12 cellular contexts compared by ENCODE assay signal in genomic region chr7:118245267-118246040, GRCh38. TPM values are rescaled to one million over a fixed set of nuclear protein-coding genes. Genes with fewer than 3 reads are reported as not detected.
DNase-seq lines count a peak whose midpoint lies in the region; ATAC-seq and TF ChIP-seq lines count a peak whose summit lies in the region.
"Had no signal": no experiment of that assay in that cellular context is flagged by ENCODE, and none has a peak within 500 bp of the region (broad histone marks: within the 10 kb centered on the region; RNA-seq: fewer than 3 reads in every experiment).

No MANE protein-coding gene starts in this region.

- no peaks in the 10 kb centered on the region for H3K4me1 ChIP-seq in sigmoid colon
- H3K4me1 ChIP-seq: transverse colon had no signal

- WGBS in sigmoid colon, 2 donors = 60% methylated on average over 2 of the region's 2 CpGs

- H3K27ac Mint-ChIP-seq in effector memory CD8-positive, alpha-beta T cell = no peak overlapping the region
- H3K27ac Mint-ChIP-seq: activated naive CD4-positive, alpha-beta T cell treated with anti-CD3 and anti-CD28 coated beads for 36 hours had no signal

- H3K27ac ChIP-seq in sigmoid colon = no peak overlapping the region
- H3K27ac ChIP-seq: transverse colon had no signal

- ATAC-seq in GM19023 (IDR thresholded peaks at IDR 0.05; ENCODE audit: unreplicated experiment) = peak; percentile 78
- peak; percentile 61 for ATAC-seq in HG02623 (IDR thresholded peaks at IDR 0.05; ENCODE audit: unreplicated experiment)
- ATAC-seq in HG03521 (IDR thresholded peaks at IDR 0.05; ENCODE audit: unreplicated experiment) = peak; percentile 60
- no peak for ATAC-seq in effector memory CD8-positive, alpha-beta T cell (replicated peaks)

- intact Hi-C loops in sigmoid colon (cut with DNase I) = no loop called here
- intact Hi-C loops in cardiac septum (cut with DNase I) = no loop called here

- no peaks in the 10 kb centered on the region for H3K9me3 ChIP-seq in sigmoid colon
- H3K9me3 ChIP-seq: transverse colon had no signal

- no peaks in the 10 kb centered on the region for H3K9me3 Mint-ChIP-seq in effector memory CD8-positive, alpha-beta T cell
- H3K9me3 Mint-ChIP-seq: activated naive CD4-positive, alpha-beta T cell treated with anti-CD3 and anti-CD28 coated beads for 36 hours had no signal

- no peaks in the 10 kb centered on the region for H3K36me3 Mint-ChIP-seq in effector memory CD8-positive, alpha-beta T cell (ENCODE audit: insufficient read depth)

- no peaks in the 10 kb centered on the region for H3K27me3 Mint-ChIP-seq in effector memory CD8-positive, alpha-beta T cell

- H3K36me3 ChIP-seq in sigmoid colon = no peaks in the 10 kb centered on the region
- H3K36me3 ChIP-seq: transverse colon had no signal

- no peak overlapping the region for H3K4me3 ChIP-seq in sigmoid colon
- H3K4me3 ChIP-seq: transverse colon had no signal

- no peak for TF ChIP-seq CTCF in sigmoid colon (IDR thresholded peaks at IDR 0.05)

- no peak for TF ChIP-seq POLR2A in sigmoid colon (IDR thresholded peaks at IDR 0.05)

- H3K27me3 ChIP-seq in sigmoid colon = no peaks in the 10 kb centered on the region
- H3K27me3 ChIP-seq: transverse colon had no signal

- H3K4me1 Mint-ChIP-seq in effector memory CD8-positive, alpha-beta T cell (ENCODE audit: low read depth in 2 of 2) = no peaks in the 10 kb centered on the region

- no peak overlapping the region for H3K4me3 Mint-ChIP-seq in effector memory CD8-positive, alpha-beta T cell
- H3K4me3 Mint-ChIP-seq: activated naive CD4-positive, alpha-beta T cell treated with anti-CD3 and anti-CD28 coated beads for 36 hours had no signal

- DNase-seq in kidney tubule cell (ENCODE audit: low spot score) (peak; percentile 41), sigmoid colon (no peak), HK-2 (ENCODE audit: unreplicated experiment) (no peak), cardiac septum (ENCODE audit: low spot score) (no peak)
- DNase-seq in effector memory CD8-positive, alpha-beta T cell = no peak
- DNase-seq: activated naive CD4-positive, alpha-beta T cell treated with anti-CD3 and anti-CD28 coated beads for 36 hours; stimulated activated CD4-positive, alpha-beta T cell treated with anti-CD3 and anti-CD28 coated beads, Interleukin-2, amount 100 ng/mL, for 48 hours; transverse colon had no signal

- no peak for TF ChIP-seq EP300 in sigmoid colon (IDR thresholded peaks at IDR 0.05)

RNA-seq across cellular contexts. Expression of gene ANKRD7, which starts 20.9 kb away (rescaled TPM):
- 1 to 10 TPM in 3 of 4 donors, under 1 TPM in 1; 0.71 to 2.9 (median 1.8) TPM for total RNA-seq in sigmoid colon
- polyA plus RNA-seq in sigmoid colon = not detected
- total RNA-seq in cardiac septum = 0.62 TPM
- polyA plus RNA-seq: neural cell had no signal
